16 cellular contexts compared by ENCODE assay signal in the genomic region with DNA sequence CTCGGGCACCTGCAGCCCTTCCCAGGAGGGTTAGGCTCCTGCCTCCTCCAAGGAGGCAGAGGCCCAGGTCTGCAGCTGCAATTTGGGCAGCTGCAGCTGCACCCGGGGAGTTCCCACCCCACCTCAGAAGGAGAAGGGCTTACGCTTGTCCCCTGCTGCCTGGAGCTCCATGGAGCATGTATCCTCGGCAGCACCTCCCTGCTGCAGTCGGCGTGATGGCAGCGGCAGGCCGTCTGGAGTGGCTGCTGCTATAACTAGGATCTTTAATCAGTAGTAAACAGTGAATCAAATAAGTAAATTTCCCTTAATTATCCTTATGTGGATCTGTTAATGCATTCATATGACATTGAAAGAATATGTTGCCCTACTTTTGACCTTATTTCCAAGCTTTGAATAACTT.
A peak's percentile ranks its signal among the peaks of the same experiment; 100 is the strongest.
DNase-seq lines count a peak whose midpoint lies in the region; ATAC-seq and TF ChIP-seq lines count a peak whose summit lies in the region.
"Had no signal": no experiment of that assay in that cellular context is flagged by ENCODE, and none has a peak within 500 bp of the region (broad histone marks: within the 10 kb centered on the region; RNA-seq: fewer than 3 reads in every experiment).

No MANE protein-coding gene starts in this region.

- TF ChIP-seq CTCF in lower lobe of right lung (IDR thresholded peaks at IDR 0.05) (no peak), spleen (IDR thresholded peaks at IDR 0.05 in 8 of 11, conservative IDR thresholded peaks at IDR 0.05 in 3 of 11) (no peak)

- H3K27me3 ChIP-seq in H7 (ENCODE audit: control insufficient read depth, insufficient read depth, low read length) (no peaks in the 10 kb centered on the region), lower lobe of right lung (ENCODE audit: low read depth) (no peaks in the 10 kb centered on the region), spleen (replicated peaks in 1 of 7) (no peaks in the 10 kb centered on the region)
- H3K27me3 ChIP-seq: BLaER1 had no signal

- H3K4me1 ChIP-seq in lower lobe of right lung = no peaks in the 10 kb centered on the region
- no peaks in the 10 kb centered on the region for H3K4me1 ChIP-seq in spleen
- H3K4me1 ChIP-seq: BLaER1, Caco-2, HAP-1 had no signal

- H3K27ac ChIP-seq in lower lobe of right lung (no peak overlapping the region), spleen (no peak overlapping the region)
- H3K27ac ChIP-seq: BLaER1, C4-2B, GM23248 had no signal

- ATAC-seq in lower lobe of right lung = no peak
- ATAC-seq: CD8-positive, alpha-beta T cell had no signal

- H3K4me3 ChIP-seq in H7 (ENCODE audit: insufficient read depth, low read depth, low read length) = no peak overlapping the region
- no peak overlapping the region for H3K4me3 ChIP-seq in lower lobe of right lung
- H3K4me3 ChIP-seq in spleen = no peak overlapping the region
- H3K4me3 ChIP-seq: BLaER1, GM23248, HAP-1 had no signal

- intact Hi-C loops in lower lobe of right lung (cut with DNase I) (no loop called here), spleen (cut with DNase I; ENCODE audit: low total_unique reads) (no loop called here)

- no peak for TF ChIP-seq POLR2A in spleen (IDR thresholded peaks at IDR 0.05)

- DNase-seq in Ammon's horn (ENCODE audit: low spot score) (peak; percentile 11), H7 (peak; percentile 5), lower lobe of right lung (peak; percentile 19), spleen (peak; percentile 53), superior temporal gyrus (ENCODE audit: extremely low spot score) (no peak), SIG-M5 treated with dmso at 0.1 percent for 504 hours (lab: John Stamatoyannopoulos, UW; ENCODE audit: unreplicated experiment) (no peak)
- DNase-seq: Caco-2; CD4-positive, CD25-positive, alpha-beta regulatory T cell; CD8-positive, alpha-beta T cell; DMS153; DND-41; GM23248; HFFc6 had no signal

- 89 to 97% (median 95%) methylated on average over 6 to 8 of the region's 8 CpGs for WGBS in spleen, 5 donors

- H3K9me3 ChIP-seq in lower lobe of right lung (no peaks in the 10 kb centered on the region), spleen (peaks cover 0 to 6% (median 0%) of the 10 kb centered on the region in 8 donors)
- H3K9me3 ChIP-seq: Caco-2, HAP-1 had no signal

- no peaks in the 10 kb centered on the region for H3K36me3 ChIP-seq in H7 (replicated peaks; ENCODE audit: control insufficient read depth, insufficient read depth, low read length)
- H3K36me3 ChIP-seq in lower lobe of right lung = no peaks in the 10 kb centered on the region
- no peaks in the 10 kb centered on the region for H3K36me3 ChIP-seq in spleen
- H3K36me3 ChIP-seq: BLaER1, HAP-1 had no signal

Comparison
In these comparisons a context has a peak if more than half of its experiments do, and no peak if none do; other contexts are left out.
1. DNase-seq: peak in Ammon's horn (single experiment), H7 (single experiment), lower lobe of right lung (single experiment) and spleen (single experiment); none in superior temporal gyrus (single experiment) and SIG-M5 treated with dmso at 0.1 percent for 504 hours (single experiment).